Comparison of ENCODE assay signal across 8 cellular contexts in the genomic region with DNA sequence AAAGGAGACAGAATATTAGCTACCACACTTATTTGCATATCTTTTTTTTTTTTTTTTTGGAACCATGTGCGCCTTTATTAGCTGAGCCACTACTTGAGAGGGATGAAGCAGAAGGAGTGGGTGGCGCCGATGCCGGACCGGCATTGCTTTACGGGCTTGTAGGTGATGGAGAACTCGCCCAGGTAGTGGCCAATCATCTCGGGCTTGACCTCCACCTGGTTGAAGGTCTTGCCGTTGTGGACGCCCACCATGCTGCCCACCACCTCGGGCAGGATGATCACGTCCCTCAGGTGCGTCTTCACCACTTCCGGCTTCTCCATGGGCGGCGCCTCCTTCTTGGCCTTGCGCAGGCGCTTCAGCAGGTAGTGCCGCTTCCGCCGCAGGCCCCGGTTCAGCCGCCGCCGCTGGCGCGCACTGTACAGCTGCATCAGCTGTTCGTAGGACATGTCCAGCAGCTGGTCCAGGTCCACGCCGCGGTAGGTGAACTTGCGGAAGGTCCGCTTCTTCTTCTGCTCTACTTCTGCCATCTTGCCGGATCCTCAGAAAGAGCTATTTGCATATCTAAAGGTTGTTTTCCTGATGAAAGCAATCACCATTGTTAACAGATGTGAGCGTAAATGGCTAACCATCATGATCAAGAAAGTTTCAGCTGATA. TPM values are rescaled to one million over a fixed set of nuclear protein-coding genes. Genes with fewer than 3 reads are reported as not detected.
A peak's percentile ranks its signal among the peaks of the same experiment; 100 is the strongest.
DNase-seq lines count a peak whose midpoint lies in the region; ATAC-seq and TF ChIP-seq lines count a peak whose summit lies in the region.
"Not testable (repeated sequence)": the region's sequence is repeated elsewhere in the genome, so short reads cannot be mapped to it uniquely, and the experiment has no call there.

No MANE protein-coding gene starts in this region.

- H3K4me3 ChIP-seq in foreskin fibroblast (ENCODE audit: low read depth in 1 of 2, low read length in 2 of 2): peak overlapping the region; percentile 19 to 22
- not testable (repeated sequence) for H3K4me3 ChIP-seq in parathyroid adenoma (ENCODE audit: low read depth, low read length)

- H3K9me3 ChIP-seq in parathyroid adenoma (ENCODE audit: control insufficient read depth, low read length): not testable (repeated sequence)

- H3K9me3 Mint-ChIP-seq in activated CD4-positive, alpha-beta T cell treated with anti-CD3 and anti-CD28 coated beads for 36 hours (ENCODE audit: low read depth); activated naive CD8-positive, alpha-beta T cell treated with anti-CD3 and anti-CD28 coated beads for 36 hours: not testable (repeated sequence)

- H3K4me1 ChIP-seq in parathyroid adenoma: not testable (repeated sequence)

- H3K79me2 ChIP-seq in parathyroid adenoma: not testable (repeated sequence)

- not testable (repeated sequence) for H3K36me3 ChIP-seq in parathyroid adenoma (ENCODE audit: control insufficient read depth, insufficient read depth, low read length)

- ATAC-seq in HG03139 (IDR thresholded peaks at IDR 0.05; ENCODE audit: unreplicated experiment): peak; percentile 64
- ATAC-seq in activated CD4-positive, alpha-beta T cell treated with anti-CD3 and anti-CD28 coated beads for 36 hours: peak; percentile 33
- ATAC-seq in stimulated activated naive CD8-positive, alpha-beta T cell treated with anti-CD3 and anti-CD28 coated beads, Interleukin-15, Interleukin-2, amounts not matched to agents 100 U/mL and 50 U/mL, for 24 hours: peak; percentile 66

- CTCF ChIA-PET in activated CD4-positive, alpha-beta T cell treated with anti-CD3 and anti-CD28 coated beads for 36 hours (lab: Charles Lee): interaction anchor here (0.7 to 1.6 kb wide), 3 partner anchors 8 to 201 kb away, joined by 3 to 4 read pairs (median 3); no protein-coding TSS in a partner anchor

- H3K27me3 ChIP-seq in parathyroid adenoma (ENCODE audit: control insufficient read depth, insufficient read depth, low read length): not testable (repeated sequence)

- H3K36me3 Mint-ChIP-seq in activated CD4-positive, alpha-beta T cell treated with anti-CD3 and anti-CD28 coated beads for 36 hours (ENCODE audit: low read depth): not testable (repeated sequence)
- peaks cover 14% of the 10 kb centered on the region for H3K36me3 Mint-ChIP-seq in activated naive CD8-positive, alpha-beta T cell treated with anti-CD3 and anti-CD28 coated beads for 36 hours

- peak overlapping the region; percentile 80 for H2AFZ ChIP-seq in parathyroid adenoma

- peak overlapping the region; percentile 51 for H3K27ac Mint-ChIP-seq in activated CD4-positive, alpha-beta T cell treated with anti-CD3 and anti-CD28 coated beads for 36 hours
- peak overlapping the region; percentile 90 for H3K27ac Mint-ChIP-seq in activated naive CD8-positive, alpha-beta T cell treated with anti-CD3 and anti-CD28 coated beads for 36 hours

- POLR2A ChIA-PET in activated CD4-positive, alpha-beta T cell treated with anti-CD3 and anti-CD28 coated beads for 36 hours (lab: Charles Lee): not testable (repeated sequence)

- not testable (repeated sequence) for H3K27me3 Mint-ChIP-seq in activated CD4-positive, alpha-beta T cell treated with anti-CD3 and anti-CD28 coated beads for 36 hours
- peaks cover 13% of the 10 kb centered on the region for H3K27me3 Mint-ChIP-seq in activated naive CD8-positive, alpha-beta T cell treated with anti-CD3 and anti-CD28 coated beads for 36 hours

- H3K4me2 ChIP-seq in parathyroid adenoma (ENCODE audit: low read length): not testable (repeated sequence)

- H3K4me1 Mint-ChIP-seq in activated CD4-positive, alpha-beta T cell treated with anti-CD3 and anti-CD28 coated beads for 36 hours: not testable (repeated sequence)
- peaks cover 22% of the 10 kb centered on the region for H3K4me1 Mint-ChIP-seq in activated naive CD8-positive, alpha-beta T cell treated with anti-CD3 and anti-CD28 coated beads for 36 hours

- not testable (repeated sequence) for TF ChIP-seq CTCF in foreskin fibroblast (IDR thresholded peaks at IDR 0.05; ENCODE audit: low read depth, low read length); parathyroid adenoma (IDR thresholded peaks at IDR 0.05)

- peak overlapping the region; percentile 68 for H3K4me3 Mint-ChIP-seq in activated CD4-positive, alpha-beta T cell treated with anti-CD3 and anti-CD28 coated beads for 36 hours
- H3K4me3 Mint-ChIP-seq in activated naive CD8-positive, alpha-beta T cell treated with anti-CD3 and anti-CD28 coated beads for 36 hours: peak overlapping the region; percentile 87

- DNase-seq in ELF-1 (ENCODE audit: low read depth, low spot score) (peak; percentile 68), NCI-H524 treated with DMSO at 0.1 percent for 48 hours (lab: John Stamatoyannopoulos, UW) (peak; percentile 1), foreskin fibroblast (peak in 1 of 2 donors; percentile 3)
- peak; percentile 42 for DNase-seq in activated CD4-positive, alpha-beta T cell treated with anti-CD3 and anti-CD28 coated beads for 36 hours
- peak; percentile 68 for DNase-seq in activated naive CD8-positive, alpha-beta T cell treated with anti-CD3 and anti-CD28 coated beads for 36 hours
- DNase-seq in stimulated activated naive CD8-positive, alpha-beta T cell treated with anti-CD3 and anti-CD28 coated beads, Interleukin-15, Interleukin-2, amounts not matched to agents 100 U/mL and 50 U/mL, for 24 hours: peak; percentile 65

- peak overlapping the region; percentile 55 for H3K27ac ChIP-seq in parathyroid adenoma

- intact Hi-C loops in activated CD4-positive, alpha-beta T cell treated with anti-CD3 and anti-CD28 coated beads for 36 hours (cut with DNase I, micrococcal nuclease): not testable (repeated sequence)

- not testable (repeated sequence) for H3K9ac ChIP-seq in parathyroid adenoma

RNA-seq across cellular contexts. Expression of a gene that starts 16.5 kb away (rescaled TPM):
- total RNA-seq in activated CD4-positive, alpha-beta T cell treated with anti-CD3 and anti-CD28 coated beads for 36 hours: 10 to 100 TPM; 56.5 to 69.5 TPM
- 10 to 100 TPM; 60.0 to 63.7 TPM for total RNA-seq in activated naive CD8-positive, alpha-beta T cell treated with anti-CD3 and anti-CD28 coated beads for 36 hours
